ENCODE assay signal across 8 cellular contexts in the genomic region with DNA sequence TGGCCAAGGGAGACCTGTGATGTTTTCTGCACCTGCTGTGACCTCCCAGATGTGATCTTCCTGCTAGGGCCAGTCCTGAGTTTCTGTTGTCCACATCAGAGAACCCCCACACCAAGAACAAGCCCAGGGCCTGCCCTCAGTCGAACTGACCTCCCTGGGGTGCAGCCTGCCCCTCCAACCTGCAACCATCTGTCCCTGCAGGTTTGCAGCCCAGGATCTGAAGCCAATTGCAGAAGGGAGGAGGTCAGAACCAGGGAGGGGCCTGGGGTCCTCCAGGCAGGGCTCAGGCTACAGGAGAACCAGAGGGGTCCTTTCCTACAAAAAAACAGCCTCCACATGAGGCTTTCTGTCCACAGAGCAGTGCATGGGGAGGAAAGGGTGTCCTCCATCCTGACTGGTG. TPM values are rescaled to one million over a fixed set of nuclear protein-coding genes. Genes with fewer than 3 reads are reported as not detected.
DNase-seq lines count a peak whose midpoint lies in the region; ATAC-seq and TF ChIP-seq lines count a peak whose summit lies in the region.

No MANE protein-coding gene starts in this region.

- peaks cover 11% of the 10 kb centered on the region for H3K79me2 ChIP-seq in fibroblast of lung (ENCODE audit: control insufficient read depth, insufficient read depth, low read length)

- peaks cover 0 to 53% (median 9%) of the 10 kb centered on the region in 4 donors for H3K4me1 ChIP-seq in Peyer's patch
- H3K4me1 ChIP-seq in fibroblast of lung (ENCODE audit: control insufficient read depth, extremely low read depth, insufficient read depth, low read length) = peaks cover 16% of the 10 kb centered on the region

- TF ChIP-seq CTCF in Peyer's patch (IDR thresholded peaks at IDR 0.05) = no peak
- TF ChIP-seq CTCF in fibroblast of lung (conservative IDR thresholded peaks at IDR 0.05 in 1 of 2, IDR thresholded peaks at IDR 0.05 in 1 of 2; ENCODE audit: low read depth in 1 of 2, low read length in 2 of 2) = no peak
- TF ChIP-seq CTCF in retinal pigment epithelial cell (conservative IDR thresholded peaks at IDR 0.05; ENCODE audit: low read depth, low read length) = no peak

- H3K4me2 ChIP-seq in fibroblast of lung (ENCODE audit: extremely low read depth, insufficient read depth, low read length) = peak overlapping the region; percentile 95

- no peak overlapping the region for H2AFZ ChIP-seq in fibroblast of lung (ENCODE audit: low read length)

- H3K27me3 ChIP-seq in Peyer's patch (no peaks in the 10 kb centered on the region), fibroblast of lung (ENCODE audit: control insufficient read depth, insufficient read depth, low read length) (no peaks in the 10 kb centered on the region)

- H4K20me1 ChIP-seq in fibroblast of lung (ENCODE audit: control insufficient read depth, extremely low read depth, insufficient read depth, low read length) = no peaks in the 10 kb centered on the region

- ATAC-seq in activated CD4-positive, CD25-positive, alpha-beta regulatory T cell treated with anti-CD3 and anti-CD28 coated beads, Interleukin-2, amount 50 U/mL, for 24 hours = no peak
- no peak for ATAC-seq in HG02884 (IDR thresholded peaks at IDR 0.05; ENCODE audit: unreplicated experiment)

- peak overlapping the region; percentile 24; the same call in 1 of the 2 replicates for H3K4me3 ChIP-seq in GM08714 (ENCODE audit: low read length)
- peak overlapping the region; percentile 74 to 95 (median 84) for H3K4me3 ChIP-seq in Peyer's patch
- peak overlapping the region; percentile 83 to 91 (median 90) for H3K4me3 ChIP-seq in fibroblast of lung (replicated peaks in 1 of 4; ENCODE audit: control extremely low read depth in 1 of 4, insufficient read depth in 1 of 4, low read depth in 3 of 4, low read length in 4 of 4)
- peak overlapping the region; percentile 81 for H3K4me3 ChIP-seq in retinal pigment epithelial cell (ENCODE audit: low read length)

- no peak for TF ChIP-seq POLR2A in Peyer's patch (IDR thresholded peaks at IDR 0.05)

- H3K9me3 ChIP-seq in Peyer's patch (no peaks in the 10 kb centered on the region), fibroblast of lung (ENCODE audit: control insufficient read depth, insufficient read depth, low read depth, low read length) (no peaks in the 10 kb centered on the region)

- H3K27ac ChIP-seq in Peyer's patch = peak overlapping the region; percentile 81 to 99 (median 94)
- H3K27ac ChIP-seq in fibroblast of lung (ENCODE audit: insufficient read depth, low read length) = no peak overlapping the region

- H3K36me3 ChIP-seq in Peyer's patch (peaks cover 0 to 16% (median 0%) of the 10 kb centered on the region in 3 donors), fibroblast of lung (ENCODE audit: control insufficient read depth, insufficient read depth, low read length) (peaks cover 7% of the 10 kb centered on the region)

- DNase-seq in Peyer's patch (no peak), fibroblast of lung (ENCODE audit: low read depth in 2 of 2) (no peak), retinal pigment epithelial cell (ENCODE audit: low read depth) (no peak), NCI-H748 (lab: John Stamatoyannopoulos, UW; ENCODE audit: unreplicated experiment) (no peak), superior temporal gyrus (ENCODE audit: extremely low spot score) (no peak)

- H3K9ac ChIP-seq in fibroblast of lung (ENCODE audit: insufficient read depth, low read length) = peak overlapping the region; percentile 18

RNA-seq across cellular contexts. Expression of gene TRIM3, which starts 0.8 kb away (rescaled TPM):
- total RNA-seq in Peyer's patch = 100 to 1,000 TPM in 3 of 4 donors, 10 to 100 TPM in 1; 21.5 to 159 (median 123) TPM
- 24.1 and 29.7 TPM in 2 replicates for total RNA-seq in fibroblast of lung
- 11.4 and 11.8 TPM in 2 replicates for polyA plus RNA-seq in fibroblast of lung
- 11.9 and 14.3 TPM in 2 replicates for polyA plus RNA-seq in fibroblast of lung (2012)
- polyA minus RNA-seq in fibroblast of lung (ENCODE audit: low replicate concordance) = 18.2 and 25.5 TPM in 2 replicates

RNA-seq across cellular contexts. Expression of gene ARFIP2, which starts 8.2 kb away (rescaled TPM):
- total RNA-seq in Peyer's patch (100 to 1,000 TPM; 104 to 140 (median 133) TPM), fibroblast of lung (34.9 and 47.6 TPM in 2 replicates)
- 72.4 and 75.5 TPM in 2 replicates for polyA plus RNA-seq in fibroblast of lung
- polyA plus RNA-seq in fibroblast of lung (2012) = 55.4 and 57.7 TPM in 2 replicates
- 50.1 and 54.9 TPM in 2 replicates for polyA minus RNA-seq in fibroblast of lung (ENCODE audit: low replicate concordance)

RNA-seq across cellular contexts. Expression of gene TIMM10B, which starts 8.4 kb away (rescaled TPM):
- total RNA-seq in Peyer's patch = 10 to 100 TPM; 57.1 to 73.3 (median 66.6) TPM
- 38.5 and 47.4 TPM in 2 replicates for total RNA-seq in fibroblast of lung
- 33.6 and 40.9 TPM in 2 replicates for polyA plus RNA-seq in fibroblast of lung
- polyA plus RNA-seq in fibroblast of lung (2012) = 27.9 and 31.7 TPM in 2 replicates
- polyA minus RNA-seq in fibroblast of lung (ENCODE audit: low replicate concordance) = 12.6 and 13.8 TPM in 2 replicates

RNA-seq across cellular contexts. Expression of gene DNHD1, which starts 24.1 kb away (rescaled TPM):
- total RNA-seq in Peyer's patch (10 to 100 TPM; 23.5 to 64.4 (median 52.0) TPM), fibroblast of lung (7.2 and 14.7 TPM in 2 replicates)
- 2.2 and 2.6 TPM in 2 replicates for polyA plus RNA-seq in fibroblast of lung
- 2.0 and 2.2 TPM in 2 replicates for polyA plus RNA-seq in fibroblast of lung (2012)
- 23.3 and 25.6 TPM in 2 replicates for polyA minus RNA-seq in fibroblast of lung (ENCODE audit: low replicate concordance)

RNA-seq across cellular contexts. Expression of gene HPX, which starts 32.1 kb away (rescaled TPM):
- total RNA-seq in Peyer's patch = 10 to 100 TPM in 1 of 4 donors, 1 to 10 TPM in 2, not detected in 1; 2.2 to 10.1 (median 5.3) TPM
- 0.26 and 0.83 TPM in 2 replicates for total RNA-seq in fibroblast of lung
- polyA plus RNA-seq in fibroblast of lung = 0.18 and 0.28 TPM in 2 replicates
- 0.17 and 0.22 TPM in 2 replicates for polyA plus RNA-seq in fibroblast of lung (2012)
- polyA minus RNA-seq in fibroblast of lung (ENCODE audit: low replicate concordance) = not detected in 2 replicates

Comparison
In these comparisons a context has a peak if more than half of its experiments do, and no peak if none do; other contexts are left out.
1. H3K4me3 ChIP-seq: peak in every context shown above with its lines; median percentile 90 in fibroblast of lung; 84 in Peyer's patch; 81 in retinal pigment epithelial cell; 24 in GM08714.